9 cellular contexts compared by ENCODE assay signal in the genomic region with DNA sequence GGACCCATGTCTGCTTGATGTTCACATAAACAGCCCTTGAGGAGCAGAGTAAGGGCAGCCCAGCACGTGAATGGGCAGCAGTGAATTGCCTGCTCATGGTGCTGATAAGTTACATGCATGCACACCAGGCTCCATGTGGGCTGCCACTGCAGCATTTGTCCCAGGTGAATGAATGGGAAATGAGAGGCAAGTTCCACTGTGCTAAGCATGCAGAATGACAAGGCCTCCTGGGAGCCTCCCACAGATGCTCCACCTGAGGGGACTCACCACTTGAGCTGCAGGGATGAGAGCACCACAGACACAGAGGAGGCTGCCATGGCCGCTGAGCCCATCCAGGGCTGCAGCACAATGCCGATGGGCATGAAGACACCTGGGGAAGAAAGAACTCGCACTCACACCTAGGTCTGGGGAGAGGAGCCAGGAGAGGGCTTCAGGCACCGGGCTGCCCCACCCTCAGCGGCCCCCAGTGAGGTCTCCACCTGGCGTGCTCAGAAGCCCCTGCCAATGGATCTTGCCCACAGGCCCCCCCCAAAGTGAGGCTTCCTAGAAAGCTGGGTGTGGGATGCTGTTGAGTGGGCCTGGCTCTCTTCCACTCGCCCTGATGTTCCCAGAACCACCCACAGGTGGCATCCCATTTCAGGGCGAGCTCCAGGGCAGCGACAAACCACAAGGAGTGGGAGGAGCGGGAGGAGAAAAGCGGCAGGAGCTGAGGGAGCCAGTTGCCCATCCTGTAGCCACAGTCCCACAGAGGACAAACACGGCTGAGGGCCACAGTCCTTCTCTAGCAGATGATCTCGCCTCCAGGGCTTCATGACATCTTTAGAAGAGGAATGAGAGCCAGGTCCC.
A peak's percentile ranks its signal among the peaks of the same experiment; 100 is the strongest.
DNase-seq lines count a peak whose midpoint lies in the region; ATAC-seq, FAIRE-seq and TF ChIP-seq lines count a peak whose summit lies in the region.
"Had no signal": no experiment of that assay in that cellular context is flagged by ENCODE, and none has a peak within 500 bp of the region (broad histone marks: within the 10 kb centered on the region; RNA-seq: fewer than 3 reads in every experiment).

No MANE protein-coding gene starts in this region.

- H3K4me1 ChIP-seq in PC-9 (replicated peaks; ENCODE audit: insufficient read depth) (no peaks in the 10 kb centered on the region), foreskin keratinocyte (no peaks in the 10 kb centered on the region), small intestine (ENCODE audit: control insufficient read depth in 2 of 2, insufficient read depth in 1 of 2, low read depth in 1 of 2, low read length in 1 of 2) (peaks cover 0 to 5% of the 10 kb centered on the region in 2 donors)
- H3K4me1 ChIP-seq: BLaER1 had no signal

- H3K9me3 ChIP-seq in PC-9 (ENCODE audit: insufficient read depth, low read depth) (no peaks in the 10 kb centered on the region), small intestine (ENCODE audit: control insufficient read depth, low read depth) (no peaks in the 10 kb centered on the region)
- H3K9me3 ChIP-seq: BLaER1 had no signal

- no peaks in the 10 kb centered on the region for H3K9me3 Mint-ChIP-seq in CD14-positive monocyte

- H3K4me3 ChIP-seq in PC-9 (no peak overlapping the region), small intestine (ENCODE audit: low read depth in 1 of 2, low read length in 2 of 2) (no peak overlapping the region)
- H3K4me3 ChIP-seq: BLaER1 had no signal

- TF ChIP-seq CTCF in PC-9 (conservative IDR thresholded peaks at IDR 0.05) (peak; percentile 61), foreskin keratinocyte (conservative IDR thresholded peaks at IDR 0.05) (peak; percentile 53), CD14-positive monocyte (IDR thresholded peaks at IDR 0.05) (no peak)

- H3K36me3 Mint-ChIP-seq in CD14-positive monocyte: no peaks in the 10 kb centered on the region

- H3K4me1 Mint-ChIP-seq in CD14-positive monocyte: no peaks in the 10 kb centered on the region

- no peak overlapping the region for H3K4me3 Mint-ChIP-seq in CD14-positive monocyte

- H3K4me2 ChIP-seq in PC-9: no peak overlapping the region
- H3K4me2 ChIP-seq: BLaER1 had no signal

- no TSS peak for BruUV-seq in PC-9 (replicated peaks; lab: Mats Ljungman, UMichigan)

- no peaks in the 10 kb centered on the region for H3F3A ChIP-seq in PC-9 (ENCODE audit: insufficient read depth, low read depth)

- POLR2A ChIA-PET in PC-9 (lab: Charles Lee; ENCODE audit: unreplicated experiment): no interaction called here

- no peak overlapping the region for H3K27ac ChIP-seq in PC-9
- H3K27ac ChIP-seq in foreskin keratinocyte: no peak overlapping the region
- no peak overlapping the region for H3K27ac ChIP-seq in small intestine (ENCODE audit: low read depth in 1 of 2, low read length in 1 of 2)
- H3K27ac ChIP-seq: BLaER1 had no signal

- peaks cover 0 to 6% (median 3%) of the 10 kb centered on the region in 3 donors for H3K27me3 Mint-ChIP-seq in CD14-positive monocyte (ENCODE audit: low read depth in 3 of 3)

- 64 to 77% (median 71%) methylated on average over 13 to 14 of the region's 14 CpGs for WGBS in small intestine, 3 donors

- no peak overlapping the region for H2AFZ ChIP-seq in PC-9

- CTCF ChIA-PET in PC-9 (lab: Charles Lee): interaction anchor here (0.6 to 1.0 kb wide), 2 partner anchors 192 to 1959 kb away, joined by 3 read pairs; no protein-coding TSS in a partner anchor

- no peaks in the 10 kb centered on the region for H3K27me3 ChIP-seq in PC-9 (ENCODE audit: insufficient read depth, low read depth)
- no peaks in the 10 kb centered on the region for H3K27me3 ChIP-seq in foreskin keratinocyte
- H3K27me3 ChIP-seq in small intestine (ENCODE audit: control insufficient read depth in 2 of 2, insufficient read depth in 2 of 2, low read length in 2 of 2): no peaks in the 10 kb centered on the region
- H3K27me3 ChIP-seq: BLaER1 had no signal

- H3K79me2 ChIP-seq in PC-9 (ENCODE audit: low read depth): no peaks in the 10 kb centered on the region

- FAIRE-seq in small intestine (lab: Jason Lieb, UNC): no peak

- H3K36me3 ChIP-seq in PC-9 (ENCODE audit: low read depth) (no peaks in the 10 kb centered on the region), small intestine (ENCODE audit: control insufficient read depth in 2 of 2, insufficient read depth in 2 of 2, low read length in 2 of 2) (peaks cover 0 to 8% of the 10 kb centered on the region in 2 donors)
- H3K36me3 ChIP-seq: BLaER1 had no signal

- no peaks in the 10 kb centered on the region for H4K20me1 ChIP-seq in PC-9 (ENCODE audit: insufficient read depth)
- H4K20me1 ChIP-seq: BLaER1 had no signal

- peak; percentile 5 for DNase-seq in NCI-H2171 treated with DMSO at 0.1 percent for 48 hours (lab: John Stamatoyannopoulos, UW)
- DNase-seq in NCI-H2171 (lab: John Stamatoyannopoulos, UW): no peak
- DNase-seq in PC-9: peak in 1 of 2 experiments; percentile 37
- DNase-seq in foreskin keratinocyte: no peak
- DNase-seq in small intestine: peak; percentile 52
- no peak for DNase-seq in NCI-H1105 (lab: John Stamatoyannopoulos, UW)
- no peak for DNase-seq in CD14-positive monocyte (ENCODE audit: low spot score)

- ATAC-seq in foreskin keratinocyte: peak; percentile 63
- ATAC-seq in HG03457 (IDR thresholded peaks at IDR 0.05; ENCODE audit: unreplicated experiment): no peak

- intact Hi-C loops in PC-9 (cut with micrococcal nuclease; ENCODE audit: unreplicated experiment): no loop called here
- intact Hi-C loops in CD14-positive monocyte (cut with micrococcal nuclease): no loop called here

- no peaks in the 10 kb centered on the region for H3K9me2 ChIP-seq in PC-9 (ENCODE audit: insufficient read depth)

- H3K27ac Mint-ChIP-seq in CD14-positive monocyte: no peak overlapping the region

Comparison
In these comparisons a context has a peak if more than half of its experiments do, and no peak if none do; other contexts are left out.
1. DNase-seq: peak in NCI-H2171 treated with DMSO at 0.1 percent for 48 hours (single experiment) and small intestine (single experiment); none in NCI-H2171 (single experiment), foreskin keratinocyte (0 of 2), NCI-H1105 (single experiment) and CD14-positive monocyte (single experiment).